In genomic region chr1:203072002-203072607, GRCh38 we compare ENCODE assay signal across 18 cellular contexts. TPM values are rescaled to one million over a fixed set of nuclear protein-coding genes. Genes with fewer than 3 reads are reported as not detected.
DNase-seq lines count a peak whose midpoint lies in the region; ATAC-seq, FAIRE-seq and TF ChIP-seq lines count a peak whose summit lies in the region.
"Had no signal": no experiment of that assay in that cellular context is flagged by ENCODE, and none has a peak within 500 bp of the region (broad histone marks: within the 10 kb centered on the region; RNA-seq: fewer than 3 reads in every experiment).

No MANE protein-coding gene starts in this region.

- TF ChIP-seq CTCF in psoas muscle (IDR thresholded peaks at IDR 0.05): no peak

- H3K9me3 ChIP-seq in GM23248 (ENCODE audit: low read depth) (no peaks in the 10 kb centered on the region), psoas muscle (no peaks in the 10 kb centered on the region)
- H3K9me3 ChIP-seq: SJCRH30 had no signal

- H3K9me2 ChIP-seq in GM23248 (ENCODE audit: insufficient read depth): no peaks in the 10 kb centered on the region

- H2AFZ ChIP-seq in GM23248: no peak overlapping the region
- H2AFZ ChIP-seq: PC-9 had no signal

- H3K27me3 ChIP-seq in GM23248 (replicated peaks; ENCODE audit: insufficient read depth) (no peaks in the 10 kb centered on the region), psoas muscle (ENCODE audit: insufficient read depth in 3 of 3, low read length in 2 of 3) (no peaks in the 10 kb centered on the region)
- H3K27me3 ChIP-seq: SJCRH30 had no signal

- DNase-seq in GM23248 (no peak), NCI-H69 (lab: John Stamatoyannopoulos, UW) (peak; percentile 36), head of caudate nucleus (peak in 22 of 42 donors; percentile 15 to 78 (median 43)), psoas muscle (no peak), frontal cortex (ENCODE audit: low spot score in 2 of 2) (no peak), nucleus accumbens (lab: John Stamatoyannopoulos, UW) (no peak)
- DNase-seq: H7, NCI-H1417, NCI-H187, NCI-H2227 treated with DMSO at 0.1 percent for 48 hours, NCI-H524, PC-9, SJCRH30 had no signal

- peaks cover 11% of the 10 kb centered on the region for H3K4me1 ChIP-seq in GM23248 (ENCODE audit: insufficient read depth)
- H3K4me1 ChIP-seq in psoas muscle: peaks cover 71% of the 10 kb centered on the region

- H3F3A ChIP-seq in GM23248 (ENCODE audit: insufficient read depth): no peaks in the 10 kb centered on the region

- H3K4me3 ChIP-seq in GM23248 (no peak overlapping the region), psoas muscle (no peak overlapping the region)
- H3K4me3 ChIP-seq: PC-9, SJCRH30 had no signal

- 95 to 96% methylated on average over 7 of the region's 7 CpGs for WGBS in GM23248 (ENCODE audit: low coverage in 1 of 2, low lambda C conversion rate in 2 of 2, missing lambda C conversion rate in 2 of 2), 2 experiments
- 94 to 96% (median 94%) methylated on average over 7 of the region's 7 CpGs for WGBS in psoas muscle, 3 donors

- no peak for FAIRE-seq in frontal cortex (lab: Jason Lieb, UNC)
- FAIRE-seq: GM12892 had no signal

- H3K27ac ChIP-seq in GM23248 (no peak overlapping the region), psoas muscle (peak overlapping the region; percentile 39)
- H3K27ac ChIP-seq: KMS-11, PC-9, SJCRH30 had no signal

- intact Hi-C loops in head of caudate nucleus (cut with DNase I): no loop called here
- intact Hi-C loops in psoas muscle (cut with DNase I): no loop called here

- peak overlapping the region; percentile 7 for H3K4me2 ChIP-seq in GM23248 (ENCODE audit: unreplicated experiment)
- H3K4me2 ChIP-seq: KMS-11, PC-9 had no signal

- in situ Hi-C loops in GM23248 (cut with MboI): no loop called here

- H3K36me3 ChIP-seq in GM23248 (ENCODE audit: low read depth) (no peaks in the 10 kb centered on the region; the same call in 1 of the 2 replicates), psoas muscle (ENCODE audit: insufficient read depth in 1 of 2, low read depth in 1 of 2) (peaks cover 0 to 56% of the 10 kb centered on the region in 2 donors)

- no peaks in the 10 kb centered on the region for H4K20me1 ChIP-seq in GM23248 (ENCODE audit: insufficient read depth)

- ATAC-seq in psoas muscle (no peak), GM19452 (IDR thresholded peaks at IDR 0.05; ENCODE audit: unreplicated experiment) (no peak)

- H3K79me2 ChIP-seq in GM23248 (ENCODE audit: insufficient read depth): no peaks in the 10 kb centered on the region

- H3K9ac ChIP-seq in GM23248: no peak overlapping the region
- H3K9ac ChIP-seq: KMS-11 had no signal

RNA-seq across cellular contexts. Expression of gene MYOG, which starts 13.7 kb away (rescaled TPM):
- total RNA-seq in GM23248 (2014; rRNA removed; shearing (Covaris generic)): not detected in 2 replicates
- polyA plus RNA-seq in GM23248 (2016; fragmentation: Nextera tagmentation; extraction: Ambion mirVana) (not detected in 2 replicates), psoas muscle (100 to 1,000 TPM in 1 of 3 donors, 10 to 100 TPM in 1, 1 to 10 TPM in 1; 9.7 to 160 (median 59.7) TPM)
- total RNA-seq in psoas muscle (100 to 1,000 TPM in 3 of 4 donors, 10 to 100 TPM in 1; 42.9 to 451 (median 253) TPM), frontal cortex (under 0.01 TPM)
- total RNA-seq: H7, HT-29, PC-9 had no signal
- polyA plus RNA-seq: CD14-positive monocyte had no signal

RNA-seq across cellular contexts. Expression of gene PPFIA4, which starts 45.8 kb away (rescaled TPM):
- 13.6 and 16.1 TPM in 2 replicates for total RNA-seq in GM23248 (2014; rRNA removed; shearing (Covaris generic))
- 3.2 and 4.9 TPM in 2 replicates for polyA plus RNA-seq in GM23248 (2016; fragmentation: Nextera tagmentation; extraction: Ambion mirVana)
- total RNA-seq in psoas muscle: 10 to 100 TPM; 29.1 to 99.8 (median 51.5) TPM
- polyA plus RNA-seq in psoas muscle: 10 to 100 TPM in 2 of 3 donors, 1 to 10 TPM in 1; 8.3 to 28.3 (median 14.1) TPM
- 12.6 TPM for total RNA-seq in frontal cortex

RNA-seq across cellular contexts. Expression of gene ADORA1, which starts 55.4 kb away (rescaled TPM):
- total RNA-seq in GM23248 (2014; rRNA removed; shearing (Covaris generic)): 0.89 and 5.8 TPM in 2 replicates
- polyA plus RNA-seq in GM23248 (2016; fragmentation: Nextera tagmentation; extraction: Ambion mirVana): 2.2 and 3.3 TPM in 2 replicates
- total RNA-seq in psoas muscle: 10 to 100 TPM in 1 of 4 donors, 1 to 10 TPM in 3; 1.2 to 10.4 (median 6.1) TPM
- 1 to 10 TPM; 1.1 to 1.8 (median 1.3) TPM for polyA plus RNA-seq in psoas muscle
- total RNA-seq in frontal cortex: 11.0 TPM

Comparison
In these comparisons a context has a peak if more than half of its experiments do, and no peak if none do; other contexts are left out.
1. DNase-seq: peak in NCI-H69 (single experiment) and head of caudate nucleus (22 of 42); none in GM23248 (single experiment), psoas muscle (0 of 2), frontal cortex (0 of 2) and nucleus accumbens (0 of 56).
2. RNA of gene MYOG, which starts 13.7 kb away (total RNA-seq): 42.9 to 451 TPM in psoas muscle; not detected in GM23248 and under 0.01 TPM in frontal cortex (single experiment); every median in the first group is over 10 times any median in the second.